18 cellular contexts compared by ENCODE assay signal in the genomic region with DNA sequence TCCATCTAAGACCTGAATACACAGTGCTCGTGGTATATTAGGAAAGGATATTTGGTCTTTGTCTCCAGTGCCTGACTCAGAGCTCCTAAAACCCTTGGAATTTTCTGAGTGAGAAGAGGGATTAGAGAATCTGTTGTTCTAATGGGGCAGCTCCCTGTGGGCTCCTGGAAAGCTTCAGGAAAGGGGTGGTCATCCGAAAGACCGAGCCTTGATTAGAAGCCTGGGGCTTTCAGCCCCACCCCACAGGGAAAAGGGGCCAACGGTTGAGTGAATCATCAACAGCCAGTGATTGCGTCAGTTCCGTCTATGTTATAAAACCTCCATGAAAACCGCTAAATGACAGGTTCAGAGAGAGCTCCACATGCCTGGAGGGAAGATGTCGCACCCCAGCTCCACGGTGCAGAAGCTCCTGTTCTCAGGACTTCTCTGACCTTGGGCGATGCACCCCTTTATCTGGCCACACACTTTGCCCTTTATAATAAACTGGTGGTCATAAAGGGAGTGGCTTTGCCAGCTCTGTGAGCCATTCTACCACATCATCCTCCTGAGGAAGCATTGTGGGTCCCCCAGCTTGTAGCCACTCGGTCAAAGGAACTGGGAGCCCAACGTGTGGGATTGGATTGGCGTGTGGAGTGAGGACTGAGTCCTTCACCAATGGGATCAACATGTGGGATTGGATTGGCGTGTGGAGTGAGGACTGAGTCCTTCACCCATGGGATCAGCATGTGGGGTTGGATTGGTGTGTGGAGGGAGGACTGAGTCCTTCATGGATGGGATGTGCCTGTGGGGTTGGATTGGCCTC.
DNase-seq lines count a peak whose midpoint lies in the region; ATAC-seq, FAIRE-seq and TF ChIP-seq lines count a peak whose summit lies in the region.
"Had no signal": no experiment of that assay in that cellular context is flagged by ENCODE, and none has a peak within 500 bp of the region (broad histone marks: within the 10 kb centered on the region; RNA-seq: fewer than 3 reads in every experiment).

No MANE protein-coding gene starts in this region.

- H3K9ac ChIP-seq in keratinocyte (ENCODE audit: control insufficient read depth, extremely low read depth, insufficient read depth, low read length) = no peak overlapping the region

- no peaks in the 10 kb centered on the region for H4K20me1 ChIP-seq in keratinocyte (ENCODE audit: control insufficient read depth, extremely low read depth, insufficient read depth, low read length)

- no peaks in the 10 kb centered on the region for H3K36me3 ChIP-seq in keratinocyte (ENCODE audit: control insufficient read depth in 2 of 2, extremely low read depth in 1 of 2, insufficient read depth in 2 of 2, low read length in 2 of 2)

- H3K4me3 ChIP-seq in keratinocyte (ENCODE audit: control insufficient read depth in 2 of 3, extremely low read depth in 1 of 3, insufficient read depth in 2 of 3, low read depth in 1 of 3, low read length in 3 of 3) (no peak overlapping the region), foreskin fibroblast (ENCODE audit: low read depth in 1 of 2, low read length in 2 of 2) (no peak overlapping the region)
- H3K4me3 ChIP-seq: GM12878, GM23338 had no signal

- no peak for FAIRE-seq in keratinocyte (lab: Jason Lieb, UNC)
- FAIRE-seq: GM12878, islet of Langerhans had no signal

- H3K9me3 ChIP-seq in keratinocyte (ENCODE audit: control insufficient read depth, low read depth, low read length) = no peaks in the 10 kb centered on the region

- no peaks in the 10 kb centered on the region for H3K79me2 ChIP-seq in keratinocyte (ENCODE audit: control insufficient read depth, insufficient read depth, low read length)

- TF ChIP-seq CTCF in keratinocyte (optimal IDR thresholded peaks at IDR 0.05 in 1 of 3, IDR thresholded peaks at IDR 0.05 in 1 of 3, conservative IDR thresholded peaks at IDR 0.05 in 1 of 3; ENCODE audit: extremely low read depth in 1 of 3, insufficient read depth in 2 of 3, low read length in 3 of 3) (no peak), foreskin fibroblast (IDR thresholded peaks at IDR 0.05; ENCODE audit: low read depth, low read length) (no peak)

- dilution Hi-C loops in keratinocyte (cut with MboI; ENCODE audit: extremely low pct_ligation_motif_present, low sequenced_read_pairs) = no loop called here

- no peaks in the 10 kb centered on the region for H3K4me1 ChIP-seq in keratinocyte (ENCODE audit: control insufficient read depth, extremely low read depth, insufficient read depth, low read length)

- H3K4me2 ChIP-seq in keratinocyte (ENCODE audit: control insufficient read depth, extremely low read depth, insufficient read depth, low read depth, low read length) = peak overlapping the region; percentile 16
- H3K4me2 ChIP-seq: GM23338 had no signal

- no peak overlapping the region for H3K27ac ChIP-seq in keratinocyte (ENCODE audit: control insufficient read depth, insufficient read depth, low read length)

- no peaks in the 10 kb centered on the region for H3K9me1 ChIP-seq in keratinocyte (ENCODE audit: control insufficient read depth, extremely low read depth, insufficient read depth, low read length)

- DNase-seq in Daoy (ENCODE audit: low read depth) (peak; percentile 86), MV-4-11 (lab: John Stamatoyannopoulos, UW) (peak; percentile 83), amniotic epithelial cell (ENCODE audit: low read depth) (peak; percentile 94), keratinocyte (ENCODE audit: low read depth, low spot score) (no peak), foreskin fibroblast (no peak)
- DNase-seq in stimulated activated CD4-positive, alpha-beta T cell treated with anti-CD3 and anti-CD28 coated beads, Interleukin-4, amount 100 ng/mL, for 1 hour = no peak
- DNase-seq: activated CD4-positive, alpha-beta T cell treated with anti-CD3 and anti-CD28 coated beads for 36 hours; activated T-cell treated with anti-CD3 and anti-CD28 coated beads, Interleukin-2, amount 50 U/mL, for 48 hours; DMS153; NCI-H1436 treated with DMSO at 0.1 percent for 48 hours; stimulated activated CD4-positive, alpha-beta T cell treated with anti-CD3 and anti-CD28 coated beads, Interleukin-2, amount 100 ng/mL, for 48 hours; T-cell had no signal

- no peak for ATAC-seq in GM21825 (IDR thresholded peaks at IDR 0.05; ENCODE audit: unreplicated experiment)
- ATAC-seq in GM21390 (IDR thresholded peaks at IDR 0.05; ENCODE audit: unreplicated experiment) = no peak
- ATAC-seq: activated CD4-positive, alpha-beta T cell treated with anti-CD3 and anti-CD28 coated beads for 36 hours; GM12878; GM23338; stimulated activated effector memory CD8-positive, alpha-beta T cell treated with anti-CD3 and anti-CD28 coated beads, Interleukin-12 subunit alpha, Interleukin-12 subunit beta, amount 100 ng/mL, for 72 hours; T-cell had no signal

- H3K27me3 ChIP-seq in keratinocyte (ENCODE audit: control insufficient read depth, extremely low read depth, insufficient read depth, low read length) = no peaks in the 10 kb centered on the region

- H2AFZ ChIP-seq in keratinocyte (ENCODE audit: control insufficient read depth, low read length) = no peak overlapping the region
- H2AFZ ChIP-seq: GM23338 had no signal

Comparison
In these comparisons a context has a peak if more than half of its experiments do, and no peak if none do; other contexts are left out.
1. DNase-seq: peak in Daoy (single experiment), MV-4-11 (single experiment) and amniotic epithelial cell (single experiment); none in keratinocyte (single experiment), stimulated activated CD4-positive, alpha-beta T cell treated with anti-CD3 and anti-CD28 coated beads, Interleukin-4, amount 100 ng/mL, for 1 hour (single experiment) and foreskin fibroblast (0 of 2).